Comparison of ENCODE assay signal across 1 cellular context in the genomic region with DNA sequence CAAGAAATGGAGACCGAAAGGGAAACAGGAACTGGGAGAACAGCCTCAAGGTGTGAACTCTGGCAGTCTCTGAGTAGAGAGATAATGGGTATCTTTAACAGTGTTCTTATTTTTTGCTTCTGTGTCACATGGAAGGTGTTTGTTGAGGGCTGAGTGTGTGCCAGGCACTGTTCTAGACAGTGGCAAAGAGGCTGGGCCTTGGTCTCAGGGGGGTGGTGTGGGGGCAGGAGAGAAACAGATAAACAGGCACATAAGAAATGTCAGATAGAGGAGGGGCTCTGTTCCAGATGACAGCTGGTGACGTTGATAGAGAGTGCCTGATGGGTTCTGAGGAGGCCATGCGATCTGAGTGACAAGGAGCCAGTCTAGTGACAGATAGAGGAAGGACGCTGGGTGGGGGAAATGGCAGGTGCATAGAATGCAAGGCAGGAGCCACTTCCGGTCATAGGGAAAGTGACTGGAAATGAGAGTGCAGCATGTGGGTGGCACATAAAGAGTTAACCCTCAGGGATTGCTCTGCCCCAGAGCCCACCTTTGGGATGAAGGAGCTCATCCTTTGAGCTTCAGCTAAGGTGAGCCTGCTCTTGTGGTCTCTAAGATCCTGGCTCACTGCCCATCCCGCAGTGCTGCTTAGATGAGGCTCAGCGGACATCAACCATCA.
TF ChIP-seq lines count a peak whose summit lies in the region.

No MANE protein-coding gene starts in this region.

TF ChIP-seq in GM12878, 131 proteins besides CTCF, POLR2A, EP300 and RAD21 (continued from another document and continues in another):
- TF ChIP-seq, protein P1, sequence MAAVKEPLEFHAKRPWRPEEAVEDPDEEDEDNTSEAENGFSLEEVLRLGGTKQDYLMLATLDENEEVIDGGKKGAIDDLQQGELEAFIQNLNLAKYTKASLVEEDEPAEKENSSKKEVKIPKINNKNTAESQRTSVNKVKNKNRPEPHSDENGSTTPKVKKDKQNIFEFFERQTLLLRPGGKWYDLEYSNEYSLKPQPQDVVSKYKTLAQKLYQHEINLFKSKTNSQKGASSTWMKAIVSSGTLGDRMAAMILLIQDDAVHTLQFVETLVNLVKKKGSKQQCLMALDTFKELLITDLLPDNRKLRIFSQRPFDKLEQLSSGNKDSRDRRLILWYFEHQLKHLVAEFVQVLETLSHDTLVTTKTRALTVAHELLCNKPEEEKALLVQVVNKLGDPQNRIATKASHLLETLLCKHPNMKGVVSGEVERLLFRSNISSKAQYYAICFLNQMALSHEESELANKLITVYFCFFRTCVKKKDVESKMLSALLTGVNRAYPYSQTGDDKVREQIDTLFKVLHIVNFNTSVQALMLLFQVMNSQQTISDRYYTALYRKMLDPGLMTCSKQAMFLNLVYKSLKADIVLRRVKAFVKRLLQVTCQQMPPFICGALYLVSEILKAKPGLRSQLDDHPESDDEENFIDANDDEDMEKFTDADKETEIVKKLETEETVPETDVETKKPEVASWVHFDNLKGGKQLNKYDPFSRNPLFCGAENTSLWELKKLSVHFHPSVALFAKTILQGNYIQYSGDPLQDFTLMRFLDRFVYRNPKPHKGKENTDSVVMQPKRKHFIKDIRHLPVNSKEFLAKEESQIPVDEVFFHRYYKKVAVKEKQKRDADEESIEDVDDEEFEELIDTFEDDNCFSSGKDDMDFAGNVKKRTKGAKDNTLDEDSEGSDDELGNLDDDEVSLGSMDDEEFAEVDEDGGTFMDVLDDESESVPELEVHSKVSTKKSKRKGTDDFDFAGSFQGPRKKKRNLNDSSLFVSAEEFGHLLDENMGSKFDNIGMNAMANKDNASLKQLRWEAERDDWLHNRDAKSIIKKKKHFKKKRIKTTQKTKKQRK (IDR thresholded peaks at IDR 0.05; ENCODE audit: low read depth, low read length), result no peak
- TF ChIP-seq IKZF1 (conservative IDR thresholded peaks at IDR 0.05), result peak; percentile 58
- peak; percentile 76 for TF ChIP-seq MEF2B (IDR thresholded peaks at IDR 0.05; ENCODE audit: partially characterized antibody, poor library complexity, severe bottlenecking)
- TF ChIP-seq, protein P2, sequence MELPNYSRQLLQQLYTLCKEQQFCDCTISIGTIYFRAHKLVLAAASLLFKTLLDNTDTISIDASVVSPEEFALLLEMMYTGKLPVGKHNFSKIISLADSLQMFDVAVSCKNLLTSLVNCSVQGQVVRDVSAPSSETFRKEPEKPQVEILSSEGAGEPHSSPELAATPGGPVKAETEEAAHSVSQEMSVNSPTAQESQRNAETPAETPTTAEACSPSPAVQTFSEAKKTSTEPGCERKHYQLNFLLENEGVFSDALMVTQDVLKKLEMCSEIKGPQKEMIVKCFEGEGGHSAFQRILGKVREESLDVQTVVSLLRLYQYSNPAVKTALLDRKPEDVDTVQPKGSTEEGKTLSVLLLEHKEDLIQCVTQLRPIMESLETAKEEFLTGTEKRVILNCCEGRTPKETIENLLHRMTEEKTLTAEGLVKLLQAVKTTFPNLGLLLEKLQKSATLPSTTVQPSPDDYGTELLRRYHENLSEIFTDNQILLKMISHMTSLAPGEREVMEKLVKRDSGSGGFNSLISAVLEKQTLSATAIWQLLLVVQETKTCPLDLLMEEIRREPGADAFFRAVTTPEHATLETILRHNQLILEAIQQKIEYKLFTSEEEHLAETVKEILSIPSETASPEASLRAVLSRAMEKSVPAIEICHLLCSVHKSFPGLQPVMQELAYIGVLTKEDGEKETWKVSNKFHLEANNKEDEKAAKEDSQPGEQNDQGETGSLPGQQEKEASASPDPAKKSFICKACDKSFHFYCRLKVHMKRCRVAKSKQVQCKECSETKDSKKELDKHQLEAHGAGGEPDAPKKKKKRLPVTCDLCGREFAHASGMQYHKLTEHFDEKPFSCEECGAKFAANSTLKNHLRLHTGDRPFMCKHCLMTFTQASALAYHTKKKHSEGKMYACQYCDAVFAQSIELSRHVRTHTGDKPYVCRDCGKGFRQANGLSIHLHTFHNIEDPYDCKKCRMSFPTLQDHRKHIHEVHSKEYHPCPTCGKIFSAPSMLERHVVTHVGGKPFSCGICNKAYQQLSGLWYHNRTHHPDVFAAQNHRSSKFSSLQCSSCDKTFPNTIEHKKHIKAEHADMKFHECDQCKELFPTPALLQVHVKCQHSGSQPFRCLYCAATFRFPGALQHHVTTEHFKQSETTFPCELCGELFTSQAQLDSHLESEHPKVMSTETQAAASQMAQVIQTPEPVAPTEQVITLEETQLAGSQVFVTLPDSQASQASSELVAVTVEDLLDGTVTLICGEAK (IDR thresholded peaks at IDR 0.05; ENCODE audit: borderline replicate concordance), result peak; percentile 29; the same call in 1 of the 2 replicates
- TF ChIP-seq CREM (IDR thresholded peaks at IDR 0.05; ENCODE audit: low read depth), result peak; percentile 9; the same call in 1 of the 2 replicates
- TF ChIP-seq, protein P3, sequence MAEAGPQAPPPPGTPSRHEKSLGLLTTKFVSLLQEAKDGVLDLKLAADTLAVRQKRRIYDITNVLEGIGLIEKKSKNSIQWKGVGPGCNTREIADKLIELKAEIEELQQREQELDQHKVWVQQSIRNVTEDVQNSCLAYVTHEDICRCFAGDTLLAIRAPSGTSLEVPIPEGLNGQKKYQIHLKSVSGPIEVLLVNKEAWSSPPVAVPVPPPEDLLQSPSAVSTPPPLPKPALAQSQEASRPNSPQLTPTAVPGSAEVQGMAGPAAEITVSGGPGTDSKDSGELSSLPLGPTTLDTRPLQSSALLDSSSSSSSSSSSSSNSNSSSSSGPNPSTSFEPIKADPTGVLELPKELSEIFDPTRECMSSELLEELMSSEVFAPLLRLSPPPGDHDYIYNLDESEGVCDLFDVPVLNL (IDR thresholded peaks at IDR 0.05; ENCODE audit: low read depth, low read length), result no peak
- no peak for TF ChIP-seq JUNB (IDR thresholded peaks at IDR 0.05)
- TF ChIP-seq PAX8 (IDR thresholded peaks at IDR 0.05), result no peak
- no peak for TF ChIP-seq RUNX3 (IDR thresholded peaks at IDR 0.05; ENCODE audit: low read length)
- TF ChIP-seq, protein P4, sequence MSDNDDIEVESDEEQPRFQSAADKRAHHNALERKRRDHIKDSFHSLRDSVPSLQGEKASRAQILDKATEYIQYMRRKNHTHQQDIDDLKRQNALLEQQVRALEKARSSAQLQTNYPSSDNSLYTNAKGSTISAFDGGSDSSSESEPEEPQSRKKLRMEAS (IDR thresholded peaks at IDR 0.05; ENCODE audit: low read depth, low read length), result peak; percentile 57; the same call in 1 of the 2 replicates
- TF ChIP-seq TCF3 (IDR thresholded peaks at IDR 0.05; ENCODE audit: borderline replicate concordance, insufficient read depth, low read depth, low read length), result peak; percentile 11; the same call in 1 of the 2 replicates
- no peak for TF ChIP-seq PAX5 (IDR thresholded peaks at IDR 0.05; ENCODE audit: borderline replicate concordance, low read depth, low read length)
- TF ChIP-seq CBFB (IDR thresholded peaks at IDR 0.05; ENCODE audit: low read depth), result no peak
- peak in 1 of 2 experiments; percentile 60; a peak in 1 of 4 replicates for TF ChIP-seq BHLHE40 (IDR thresholded peaks at IDR 0.05; ENCODE audit: borderline replicate concordance in 1 of 2, low read depth in 2 of 2, low read length in 1 of 2)
- peak; percentile 92 for TF ChIP-seq NBN (IDR thresholded peaks at IDR 0.05)
- TF ChIP-seq IRF4 (IDR thresholded peaks at IDR 0.05; ENCODE audit: low read depth, low read length), result peak; percentile 39; the same call in 1 of the 2 replicates
- TF ChIP-seq, protein P5, sequence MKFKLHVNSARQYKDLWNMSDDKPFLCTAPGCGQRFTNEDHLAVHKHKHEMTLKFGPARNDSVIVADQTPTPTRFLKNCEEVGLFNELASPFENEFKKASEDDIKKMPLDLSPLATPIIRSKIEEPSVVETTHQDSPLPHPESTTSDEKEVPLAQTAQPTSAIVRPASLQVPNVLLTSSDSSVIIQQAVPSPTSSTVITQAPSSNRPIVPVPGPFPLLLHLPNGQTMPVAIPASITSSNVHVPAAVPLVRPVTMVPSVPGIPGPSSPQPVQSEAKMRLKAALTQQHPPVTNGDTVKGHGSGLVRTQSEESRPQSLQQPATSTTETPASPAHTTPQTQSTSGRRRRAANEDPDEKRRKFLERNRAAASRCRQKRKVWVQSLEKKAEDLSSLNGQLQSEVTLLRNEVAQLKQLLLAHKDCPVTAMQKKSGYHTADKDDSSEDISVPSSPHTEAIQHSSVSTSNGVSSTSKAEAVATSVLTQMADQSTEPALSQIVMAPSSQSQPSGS (IDR thresholded peaks at IDR 0.05; ENCODE audit: low read length), result no peak
- no peak for TF ChIP-seq SMAD1 (IDR thresholded peaks at IDR 0.05; ENCODE audit: low read depth, partially characterized antibody)
- TF ChIP-seq ATF7 (IDR thresholded peaks at IDR 0.05; ENCODE audit: low read depth), result 0 out of 2 replicates have a peak, but pooled peaks have one; percentile 42
- TF ChIP-seq, protein P6, sequence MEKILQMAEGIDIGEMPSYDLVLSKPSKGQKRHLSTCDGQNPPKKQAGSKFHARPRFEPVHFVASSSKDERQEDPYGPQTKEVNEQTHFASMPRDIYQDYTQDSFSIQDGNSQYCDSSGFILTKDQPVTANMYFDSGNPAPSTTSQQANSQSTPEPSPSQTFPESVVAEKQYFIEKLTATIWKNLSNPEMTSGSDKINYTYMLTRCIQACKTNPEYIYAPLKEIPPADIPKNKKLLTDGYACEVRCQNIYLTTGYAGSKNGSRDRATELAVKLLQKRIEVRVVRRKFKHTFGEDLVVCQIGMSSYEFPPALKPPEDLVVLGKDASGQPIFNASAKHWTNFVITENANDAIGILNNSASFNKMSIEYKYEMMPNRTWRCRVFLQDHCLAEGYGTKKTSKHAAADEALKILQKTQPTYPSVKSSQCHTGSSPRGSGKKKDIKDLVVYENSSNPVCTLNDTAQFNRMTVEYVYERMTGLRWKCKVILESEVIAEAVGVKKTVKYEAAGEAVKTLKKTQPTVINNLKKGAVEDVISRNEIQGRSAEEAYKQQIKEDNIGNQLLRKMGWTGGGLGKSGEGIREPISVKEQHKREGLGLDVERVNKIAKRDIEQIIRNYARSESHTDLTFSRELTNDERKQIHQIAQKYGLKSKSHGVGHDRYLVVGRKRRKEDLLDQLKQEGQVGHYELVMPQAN (conservative IDR thresholded peaks at IDR 0.05), result 0 out of 2 replicates have a peak, but pooled peaks have one; percentile 15
- TF ChIP-seq RAD51 (IDR thresholded peaks at IDR 0.05), result peak; percentile 56
- peak; percentile 27; the same call in 1 of the 2 replicates for TF ChIP-seq GATAD2B (conservative IDR thresholded peaks at IDR 0.05; ENCODE audit: low read depth)
- no peak for TF ChIP-seq CHD4 (IDR thresholded peaks at IDR 0.05)
- TF ChIP-seq, protein P7, sequence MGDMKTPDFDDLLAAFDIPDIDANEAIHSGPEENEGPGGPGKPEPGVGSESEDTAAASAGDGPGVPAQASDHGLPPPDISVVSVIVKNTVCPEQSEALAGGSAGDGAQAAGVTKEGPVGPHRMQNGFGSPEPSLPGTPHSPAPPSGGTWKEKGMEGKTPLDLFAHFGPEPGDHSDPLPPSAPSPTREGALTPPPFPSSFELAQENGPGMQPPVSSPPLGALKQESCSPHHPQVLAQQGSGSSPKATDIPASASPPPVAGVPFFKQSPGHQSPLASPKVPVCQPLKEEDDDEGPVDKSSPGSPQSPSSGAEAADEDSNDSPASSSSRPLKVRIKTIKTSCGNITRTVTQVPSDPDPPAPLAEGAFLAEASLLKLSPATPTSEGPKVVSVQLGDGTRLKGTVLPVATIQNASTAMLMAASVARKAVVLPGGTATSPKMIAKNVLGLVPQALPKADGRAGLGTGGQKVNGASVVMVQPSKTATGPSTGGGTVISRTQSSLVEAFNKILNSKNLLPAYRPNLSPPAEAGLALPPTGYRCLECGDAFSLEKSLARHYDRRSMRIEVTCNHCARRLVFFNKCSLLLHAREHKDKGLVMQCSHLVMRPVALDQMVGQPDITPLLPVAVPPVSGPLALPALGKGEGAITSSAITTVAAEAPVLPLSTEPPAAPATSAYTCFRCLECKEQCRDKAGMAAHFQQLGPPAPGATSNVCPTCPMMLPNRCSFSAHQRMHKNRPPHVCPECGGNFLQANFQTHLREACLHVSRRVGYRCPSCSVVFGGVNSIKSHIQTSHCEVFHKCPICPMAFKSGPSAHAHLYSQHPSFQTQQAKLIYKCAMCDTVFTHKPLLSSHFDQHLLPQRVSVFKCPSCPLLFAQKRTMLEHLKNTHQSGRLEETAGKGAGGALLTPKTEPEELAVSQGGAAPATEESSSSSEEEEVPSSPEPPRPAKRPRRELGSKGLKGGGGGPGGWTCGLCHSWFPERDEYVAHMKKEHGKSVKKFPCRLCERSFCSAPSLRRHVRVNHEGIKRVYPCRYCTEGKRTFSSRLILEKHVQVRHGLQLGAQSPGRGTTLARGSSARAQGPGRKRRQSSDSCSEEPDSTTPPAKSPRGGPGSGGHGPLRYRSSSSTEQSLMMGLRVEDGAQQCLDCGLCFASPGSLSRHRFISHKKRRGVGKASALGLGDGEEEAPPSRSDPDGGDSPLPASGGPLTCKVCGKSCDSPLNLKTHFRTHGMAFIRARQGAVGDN (IDR thresholded peaks at IDR 0.05), result peak; percentile 85
- TF ChIP-seq KAT2A (conservative IDR thresholded peaks at IDR 0.05; ENCODE audit: control insufficient read depth, low read depth, low read length), result no peak
- no peak for TF ChIP-seq CHD1 (IDR thresholded peaks at IDR 0.05; ENCODE audit: low read depth, low read length)
- 0 out of 2 replicates have a peak, but pooled peaks have one; percentile 22 for TF ChIP-seq RFX5 (IDR thresholded peaks at IDR 0.05; ENCODE audit: low read depth, low read length)
- TF ChIP-seq RELA (IDR thresholded peaks at IDR 0.05; ENCODE audit: borderline replicate concordance, partially characterized antibody), result peak; percentile 34
- peak; percentile 86 for TF ChIP-seq DPF2 (IDR thresholded peaks at IDR 0.05)
- TF ChIP-seq CBX5 (IDR thresholded peaks at IDR 0.05; ENCODE audit: low read depth), result peak; percentile 85
- peak; percentile 33 to 63 for TF ChIP-seq IKZF2 (IDR thresholded peaks at IDR 0.05)
- 0 out of 2 replicates have a peak, but pooled peaks have one; percentile 27 for TF ChIP-seq NFIC (IDR thresholded peaks at IDR 0.05; ENCODE audit: low read depth, low read length)
- TF ChIP-seq, protein P8, sequence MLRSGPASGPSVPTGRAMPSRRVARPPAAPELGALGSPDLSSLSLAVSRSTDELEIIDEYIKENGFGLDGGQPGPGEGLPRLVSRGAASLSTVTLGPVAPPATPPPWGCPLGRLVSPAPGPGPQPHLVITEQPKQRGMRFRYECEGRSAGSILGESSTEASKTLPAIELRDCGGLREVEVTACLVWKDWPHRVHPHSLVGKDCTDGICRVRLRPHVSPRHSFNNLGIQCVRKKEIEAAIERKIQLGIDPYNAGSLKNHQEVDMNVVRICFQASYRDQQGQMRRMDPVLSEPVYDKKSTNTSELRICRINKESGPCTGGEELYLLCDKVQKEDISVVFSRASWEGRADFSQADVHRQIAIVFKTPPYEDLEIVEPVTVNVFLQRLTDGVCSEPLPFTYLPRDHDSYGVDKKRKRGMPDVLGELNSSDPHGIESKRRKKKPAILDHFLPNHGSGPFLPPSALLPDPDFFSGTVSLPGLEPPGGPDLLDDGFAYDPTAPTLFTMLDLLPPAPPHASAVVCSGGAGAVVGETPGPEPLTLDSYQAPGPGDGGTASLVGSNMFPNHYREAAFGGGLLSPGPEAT (IDR thresholded peaks at IDR 0.05; ENCODE audit: low read depth), result peak; percentile 38; the same call in 1 of the 2 replicates
- TF ChIP-seq CHD2 (IDR thresholded peaks at IDR 0.05; ENCODE audit: borderline replicate concordance, low read depth, low read length), result peak; percentile 58; the same call in 1 of the 2 replicates
- no peak for TF ChIP-seq FOXM1 (IDR thresholded peaks at IDR 0.05; ENCODE audit: low read depth, low read length)
- TF ChIP-seq LARP7 (IDR thresholded peaks at IDR 0.05), result 0 out of 2 replicates have a peak, but pooled peaks have one; percentile 59
- peak; percentile 43; the same call in 1 of the 2 replicates for TF ChIP-seq SMARCA5 (IDR thresholded peaks at IDR 0.05)
